1 cellular context compared by ENCODE assay signal in genomic region chr1:16749910-16750888, GRCh38. TPM values are rescaled to one million over a fixed set of nuclear protein-coding genes. Genes with fewer than 3 reads are reported as not detected.
"Had no signal": no experiment of that assay in that cellular context is flagged by ENCODE, and none has a peak within 500 bp of the region (broad histone marks: within the 10 kb centered on the region; RNA-seq: fewer than 3 reads in every experiment).

No MANE protein-coding gene starts in this region.

RNA-seq across cellular contexts. Expression of gene RNU1-4, which starts 9.9 kb away (rescaled TPM):
- polyA plus RNA-seq: ovary had no signal
